ENCODE assay signal across 10 cellular contexts in the genomic region with DNA sequence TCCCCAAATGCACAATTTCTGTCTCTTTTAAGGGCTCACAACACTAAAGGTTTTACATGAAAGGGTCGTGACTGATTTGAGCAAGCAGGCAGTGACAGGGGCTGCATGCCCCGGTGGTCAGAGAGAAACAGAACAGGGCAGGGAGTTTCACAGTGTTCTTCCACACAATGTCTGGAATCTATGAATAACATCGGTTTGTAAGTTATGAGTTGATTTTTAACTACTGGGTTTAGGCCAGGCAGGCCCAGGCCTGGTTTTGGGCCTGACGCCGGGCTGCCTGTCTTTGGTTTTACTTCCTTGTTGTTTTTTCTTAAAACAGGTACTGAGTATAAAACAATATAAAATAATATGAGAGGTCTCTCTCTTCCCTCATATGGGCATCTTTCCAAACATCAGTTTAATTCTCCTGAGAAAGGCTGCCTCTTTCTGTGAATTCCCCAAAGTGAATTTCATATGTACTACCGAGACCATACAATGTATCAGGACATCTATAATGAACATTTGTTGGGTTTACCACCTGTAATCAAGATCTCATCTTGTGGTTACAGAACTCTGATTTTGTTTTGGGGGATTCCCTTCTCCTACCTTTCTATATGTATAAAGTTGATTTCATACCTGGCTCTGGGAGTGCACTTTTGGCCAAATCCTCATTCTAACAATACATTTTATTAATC.
DNase-seq lines count a peak whose midpoint lies in the region; ATAC-seq lines count a peak whose summit lies in the region.
"Had no signal": no experiment of that assay in that cellular context is flagged by ENCODE, and none has a peak within 500 bp of the region (broad histone marks: within the 10 kb centered on the region; RNA-seq: fewer than 3 reads in every experiment).

No MANE protein-coding gene starts in this region.

- no peaks in the 10 kb centered on the region for H3K27me3 Mint-ChIP-seq in T-helper 2 cell treated with Interferon-gamma antibody and Interleukin-4, amounts not matched to agents 5 μg/mL and 100 μg/mL, for 36 hours (ENCODE audit: low read depth)
- H3K27me3 Mint-ChIP-seq in memory B cell: no peaks in the 10 kb centered on the region

- peaks cover 23% of the 10 kb centered on the region for H3K4me1 Mint-ChIP-seq in T-helper 2 cell treated with Interferon-gamma antibody and Interleukin-4, amounts not matched to agents 5 μg/mL and 100 μg/mL, for 36 hours (ENCODE audit: low read depth)
- H3K4me1 Mint-ChIP-seq in memory B cell: peaks cover 12% of the 10 kb centered on the region

- no peak overlapping the region for H3K4me3 Mint-ChIP-seq in T-helper 2 cell treated with Interferon-gamma antibody and Interleukin-4, amounts not matched to agents 5 μg/mL and 100 μg/mL, for 36 hours
- H3K4me3 Mint-ChIP-seq in memory B cell: peak overlapping the region; percentile 6

- no peak overlapping the region for H3K27ac Mint-ChIP-seq in T-helper 2 cell treated with Interferon-gamma antibody and Interleukin-4, amounts not matched to agents 5 μg/mL and 100 μg/mL, for 36 hours
- H3K27ac Mint-ChIP-seq in memory B cell: peak overlapping the region; percentile 94

- ATAC-seq in GM21529 (IDR thresholded peaks at IDR 0.05; ENCODE audit: unreplicated experiment) (peak; percentile 36), memory B cell (ENCODE audit: low read depth) (peak; percentile 41)

- DNase-seq in ACHN (peak; percentile 2), memory B cell (ENCODE audit: low spot score in 2 of 2) (peak in 1 of 2 donors; percentile 13), NCI-H526 (lab: John Stamatoyannopoulos, UW) (no peak), MV-4-11 (lab: John Stamatoyannopoulos, UW) (no peak), putamen (ENCODE audit: low spot score) (no peak), NCI-H524 treated with DMSO at 0.1 percent for 48 hours (lab: John Stamatoyannopoulos, UW) (no peak)
- DNase-seq in T-helper 2 cell treated with Interferon-gamma antibody and Interleukin-4, amounts not matched to agents 5 μg/mL and 100 μg/mL, for 36 hours (ENCODE audit: low spot score): peak; percentile 38
- DNase-seq: activated CD8-positive, alpha-beta memory T cell treated with anti-CD3 and anti-CD28 coated beads for 24 hours; hippocampal formation had no signal

- H3K9me3 Mint-ChIP-seq in T-helper 2 cell treated with Interferon-gamma antibody and Interleukin-4, amounts not matched to agents 5 μg/mL and 100 μg/mL, for 36 hours: peaks cover under 1% of the 10 kb centered on the region
- H3K9me3 Mint-ChIP-seq in memory B cell: no peaks in the 10 kb centered on the region

- no peaks in the 10 kb centered on the region for H3K36me3 Mint-ChIP-seq in T-helper 2 cell treated with Interferon-gamma antibody and Interleukin-4, amounts not matched to agents 5 μg/mL and 100 μg/mL, for 36 hours (ENCODE audit: low read depth)
- H3K36me3 Mint-ChIP-seq in memory B cell: no peaks in the 10 kb centered on the region

- in situ Hi-C loops in ACHN (cut with HindIII; ENCODE audit: low pct_ligation_motif_present, low pct_unique_long_range_greater_than_20kb, low sequenced_read_pairs): no loop called here

Comparison
In these comparisons a context has a peak if more than half of its experiments do, and no peak if none do; other contexts are left out.
1. DNase-seq: peak in ACHN (single experiment) and T-helper 2 cell treated with Interferon-gamma antibody and Interleukin-4, amounts not matched to agents 5 μg/mL and 100 μg/mL, for 36 hours (single experiment); none in NCI-H526 (0 of 2), MV-4-11 (single experiment), putamen (single experiment) and NCI-H524 treated with DMSO at 0.1 percent for 48 hours (single experiment).